ENCODE assay signal across 8 cellular contexts in genomic region chr17:73710095-73710592, GRCh38.
DNase-seq lines count a peak whose midpoint lies in the region; ATAC-seq and TF ChIP-seq lines count a peak whose summit lies in the region.

No MANE protein-coding gene starts in this region.

- H3K36me3 ChIP-seq in colonic mucosa: no peaks in the 10 kb centered on the region
- no peaks in the 10 kb centered on the region for H3K36me3 ChIP-seq in lung (ENCODE audit: control insufficient read depth in 2 of 2, insufficient read depth in 2 of 2, low read length in 2 of 2)

- H3K27ac ChIP-seq in colonic mucosa (no peak overlapping the region), lung (ENCODE audit: low read depth in 1 of 2, low read length in 1 of 2) (no peak overlapping the region)

- 18 to 19% methylated on average over 15 of the region's 15 CpGs for WGBS in lung, 2 donors

- H3K4me1 ChIP-seq in colonic mucosa (no peaks in the 10 kb centered on the region), lung (ENCODE audit: control insufficient read depth in 2 of 2, insufficient read depth in 2 of 2, low read length in 2 of 2) (no peaks in the 10 kb centered on the region)

- peak; percentile 65 for TF ChIP-seq CTCF in colonic mucosa (IDR thresholded peaks at IDR 0.05)
- peak; percentile 80 for TF ChIP-seq CTCF in lung (IDR thresholded peaks at IDR 0.05; ENCODE audit: control extremely low read depth, extremely low read depth)

- H3K9me3 ChIP-seq in colonic mucosa: no peaks in the 10 kb centered on the region
- peaks cover 0 to 1% of the 10 kb centered on the region in 2 donors for H3K9me3 ChIP-seq in lung (ENCODE audit: control insufficient read depth in 2 of 2, insufficient read depth in 1 of 2, low read length in 1 of 2)

- no peak overlapping the region for H3K9ac ChIP-seq in colonic mucosa (ENCODE audit: low read depth in 2 of 2, low read length in 2 of 2)

- ATAC-seq in lung (ENCODE audit: insufficient read depth, low FRiP score) (peak; percentile 41), GM19455 (IDR thresholded peaks at IDR 0.05; ENCODE audit: unreplicated experiment) (no peak)

- H3K27me3 ChIP-seq in colonic mucosa (no peaks in the 10 kb centered on the region), lung (ENCODE audit: control insufficient read depth, insufficient read depth) (no peaks in the 10 kb centered on the region)

- peak; percentile 31 for DNase-seq in NCI-H2107 treated with DMSO at 0.1 percent for 48 hours (lab: John Stamatoyannopoulos, UW; ENCODE audit: unreplicated experiment)
- DNase-seq in NCI-H2107 (lab: John Stamatoyannopoulos, UW): no peak
- DNase-seq in NCI-H1930 (lab: John Stamatoyannopoulos, UW): peak; percentile 58 to 60
- peak; percentile 76 for DNase-seq in activated CD4-positive, alpha-beta T cell treated with anti-CD3 and anti-CD28 coated beads for 48 hours
- DNase-seq in colonic mucosa: peak; percentile 82
- DNase-seq in lung (ENCODE audit: low spot score): peak; percentile 63
- peak; percentile 17 to 33 for DNase-seq in stimulated activated CD8-positive, alpha-beta memory T cell treated with anti-CD3 and anti-CD28 coated beads, Interleukin-2, amount 100 ng/mL, for 48 hours (ENCODE audit: low read depth in 2 of 2)

- H3K4me3 ChIP-seq in colonic mucosa: no peak overlapping the region
- H3K4me3 ChIP-seq in lung: no peak overlapping the region

- intact Hi-C loops in colonic mucosa (cut with DNase I): loop anchor here (2.0 to 5.0 kb wide), 2 partner anchors 63 to 281 kb away; no protein-coding TSS in a partner anchor
